In genomic region chr4:170399894-170400293, GRCh38 we compare ENCODE assay signal across 18 cellular contexts.
"Had no signal": no experiment of that assay in that cellular context is flagged by ENCODE, and none has a peak within 500 bp of the region (broad histone marks: within the 10 kb centered on the region; RNA-seq: fewer than 3 reads in every experiment).

No MANE protein-coding gene starts in this region.

- H3K4me3 Mint-ChIP-seq: activated CD4-positive, alpha-beta T cell treated with anti-CD3 and anti-CD28 coated beads, Interleukin-2, amount 10 ng/mL, durations not matched to agents 24 days and 14 days; activated CD8-positive, alpha-beta T cell treated with anti-CD3 and anti-CD28 coated beads, Interleukin-2, amount 10 ng/mL, durations not matched to agents 7 days and 5 days; T-cell; type B pancreatic cell had no signal

- H3K4me1 ChIP-seq: prostate gland, testis had no signal

- H3K4me1 Mint-ChIP-seq: activated CD4-positive, alpha-beta T cell treated with anti-CD3 and anti-CD28 coated beads, Interleukin-2, amount 10 ng/mL, durations not matched to agents 24 days and 14 days; T-cell had no signal

- H3K27ac ChIP-seq: brain microvascular endothelial cell, dorsolateral prefrontal cortex, epithelial cell of prostate, prostate gland, testis had no signal

- H3K9me3 ChIP-seq: prostate gland, testis had no signal

- H3K4me3 ChIP-seq: dorsolateral prefrontal cortex, prostate gland, testis had no signal

- H3K27ac Mint-ChIP-seq: activated CD4-positive, alpha-beta T cell treated with anti-CD3 and anti-CD28 coated beads, Interleukin-2, amount 10 ng/mL, durations not matched to agents 24 days and 14 days; activated CD8-positive, alpha-beta T cell treated with anti-CD3 and anti-CD28 coated beads, Interleukin-2, amount 10 ng/mL, durations not matched to agents 7 days and 5 days; T-cell; type B pancreatic cell had no signal

- ATAC-seq: activated CD8-positive, alpha-beta T cell treated with anti-CD3 and anti-CD28 coated beads, Interleukin-2, amount 10 ng/mL, durations not matched to agents 7 days and 5 days; left ventricle myocardium superior; T-cell had no signal

- H3K27me3 ChIP-seq: brain microvascular endothelial cell, dorsolateral prefrontal cortex, testis had no signal

- H3K36me3 Mint-ChIP-seq: T-cell, type B pancreatic cell had no signal

- H3K36me3 ChIP-seq: brain microvascular endothelial cell, prostate gland had no signal

- DNase-seq: activated CD4-positive, alpha-beta T cell treated with anti-CD3 and anti-CD28 coated beads, Interleukin-2, amount 10 ng/mL, durations not matched to agents 24 days and 14 days; activated CD8-positive, alpha-beta T cell treated with anti-CD3 and anti-CD28 coated beads, Interleukin-2, amount 10 ng/mL, durations not matched to agents 7 days and 5 days; activated effector memory CD4-positive, alpha-beta T cell treated with Interleukin-2 at 50 U/mL for 16 hours; activated naive CD4-positive, alpha-beta T cell treated with anti-CD3 and anti-CD28 coated beads, Interleukin-2, amount 50 U/mL, for 16 hours; activated T-cell treated with anti-CD3 and anti-CD28 coated beads, Interleukin-2, amount 50 U/mL, for 48 hours; aorta; brain microvascular endothelial cell; central memory CD4-positive, alpha-beta T cell; dorsolateral prefrontal cortex; left ventricle myocardium superior; small intestine; stimulated activated CD4-positive, alpha-beta T cell treated with anti-CD3 and anti-CD28 coated beads, Interleukin-4, amount 100 ng/mL, for 1 hour; T-cell; T-helper 9 cell; testis had no signal

- H3K27me3 Mint-ChIP-seq: activated CD4-positive, alpha-beta T cell treated with anti-CD3 and anti-CD28 coated beads, Interleukin-2, amount 10 ng/mL, durations not matched to agents 24 days and 14 days; T-cell had no signal
